28 cellular contexts compared by ENCODE assay signal in the genomic region with DNA sequence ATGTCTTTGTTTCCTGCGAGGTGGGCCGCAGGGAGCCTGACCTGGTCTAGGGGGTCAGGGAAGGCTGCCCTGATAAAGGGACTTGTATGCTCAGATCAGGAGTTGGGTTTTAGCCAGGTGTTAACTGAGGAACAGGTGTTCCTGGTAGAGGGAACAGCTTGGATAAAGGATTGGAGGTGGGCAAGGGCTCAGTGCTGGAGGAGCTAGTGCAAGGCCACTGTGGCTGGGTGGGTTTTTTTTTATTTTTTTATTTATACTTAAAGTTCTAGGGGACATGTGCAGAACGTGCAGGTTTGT. TPM values are rescaled to one million over a fixed set of nuclear protein-coding genes. Genes with fewer than 3 reads are reported as not detected.
DNase-seq lines count a peak whose midpoint lies in the region; ATAC-seq and TF ChIP-seq lines count a peak whose summit lies in the region.
"Had no signal": no experiment of that assay in that cellular context is flagged by ENCODE, and none has a peak within 500 bp of the region (broad histone marks: within the 10 kb centered on the region; RNA-seq: fewer than 3 reads in every experiment).

No MANE protein-coding gene starts in this region.

- H3F3A ChIP-seq in PC-3 (ENCODE audit: low read length, unreplicated experiment): no peaks in the 10 kb centered on the region

- BruUV-seq in PC-3 (replicated peaks; lab: Mats Ljungman, UMichigan): no TSS peak

- no peaks in the 10 kb centered on the region for H4K20me1 ChIP-seq in PC-3 (ENCODE audit: low read length)

- ATAC-seq in right cardiac atrium (no peak), sciatic nerve (no peak), PC-3 (no peak)
- ATAC-seq: HepG2 had no signal

- CTCF ChIA-PET in PC-3 (lab: Charles Lee): no interaction called here

- WGBS in right cardiac atrium: 90% methylated on average over 3 of the region's 3 CpGs

- H3K36me3 ChIP-seq in left ventricle myocardium inferior (peaks cover 33% of the 10 kb centered on the region), PC-3 (ENCODE audit: low read depth, low read length) (no peaks in the 10 kb centered on the region)

- no peak overlapping the region for H3K4me2 ChIP-seq in PC-3 (ENCODE audit: low read length)
- H3K4me2 ChIP-seq: BLaER1 treated with 17β-estradiol and CSF1 and Interleukin-3, amounts not matched to agents 10 nM and 100 nM had no signal

- H3K27ac ChIP-seq in left ventricle myocardium inferior (replicated peaks) (peak overlapping the region; percentile 56), right cardiac atrium (ENCODE audit: low read length) (no peak overlapping the region), PC-3 (ENCODE audit: low read length) (no peak overlapping the region)
- H3K27ac ChIP-seq: BLaER1 treated with 17β-estradiol and CSF1 and Interleukin-3, amounts not matched to agents 10 nM and 100 nM had no signal

- H3K4me3 ChIP-seq in left ventricle myocardium inferior (no peak overlapping the region), right cardiac atrium (ENCODE audit: low read length) (no peak overlapping the region), PC-3 (ENCODE audit: low read length) (no peak overlapping the region)
- H3K4me3 ChIP-seq: BLaER1 treated with 17β-estradiol and CSF1 and Interleukin-3, amounts not matched to agents 10 nM and 100 nM; HAP-1 had no signal

- no peak for TF ChIP-seq CTCF in left ventricle myocardium inferior (IDR thresholded peaks at IDR 0.05; ENCODE audit: borderline replicate concordance)
- TF ChIP-seq CTCF in PC-3 (conservative IDR thresholded peaks at IDR 0.05; ENCODE audit: low read depth, low read length): no peak

- H3K27me3 ChIP-seq in left ventricle myocardium inferior (ENCODE audit: low read depth) (no peaks in the 10 kb centered on the region), right cardiac atrium (ENCODE audit: control insufficient read depth, insufficient read depth) (no peaks in the 10 kb centered on the region), PC-3 (ENCODE audit: low read length) (no peaks in the 10 kb centered on the region)
- H3K27me3 ChIP-seq: BLaER1 treated with 17β-estradiol and CSF1 and Interleukin-3, amounts not matched to agents 10 nM and 100 nM had no signal

- H3K4me1 ChIP-seq in left ventricle myocardium inferior (peaks cover 44% of the 10 kb centered on the region), right cardiac atrium (ENCODE audit: control insufficient read depth, insufficient read depth, low read length) (peaks cover 4% of the 10 kb centered on the region), PC-3 (ENCODE audit: insufficient read depth, low read length) (no peaks in the 10 kb centered on the region)
- H3K4me1 ChIP-seq: HAP-1 had no signal

- POLR2A ChIA-PET in PC-3 (lab: Charles Lee; ENCODE audit: unreplicated experiment): no interaction called here

- no peaks in the 10 kb centered on the region for H3K9me2 ChIP-seq in PC-3 (replicated peaks; ENCODE audit: low read length)

- H2AFZ ChIP-seq in PC-3 (ENCODE audit: low read length): no peak overlapping the region

- DNase-seq in left ventricle myocardium inferior (no peak), right cardiac atrium (no peak), cerebellum (ENCODE audit: low spot score) (peak; percentile 38), sciatic nerve (ENCODE audit: low spot score) (peak; percentile 26), pons (ENCODE audit: low spot score) (no peak), PC-3 (no peak), inferior parietal cortex (ENCODE audit: extremely low spot score) (no peak)
- DNase-seq: CD4-positive, alpha-beta T cell; COR-L47; DMS53; GOT3; HFFc6; Karpas-422; NCI-H1092; NCI-H1417 treated with DMSO at 0.1 percent for 48 hours; NCI-H1694 treated with DMSO at 0.1 percent for 48 hours; NCI-H2081; NCI-H2227 treated with DMSO at 0.1 percent for 48 hours; NCI-H526 treated with DMSO at 0.1 percent for 48 hours; RPMI8226 had no signal

- H3K79me2 ChIP-seq in PC-3 (ENCODE audit: low read length): no peaks in the 10 kb centered on the region

- no peak overlapping the region for H3K9ac ChIP-seq in PC-3 (ENCODE audit: low read length)
- H3K9ac ChIP-seq: BLaER1 treated with 17β-estradiol and CSF1 and Interleukin-3, amounts not matched to agents 10 nM and 100 nM had no signal

- intact Hi-C loops in left ventricle myocardium inferior (cut with micrococcal nuclease) (loop anchor here (10.0 kb wide), 1 partner anchor 175 kb away; no protein-coding TSS in a partner anchor), right cardiac atrium (cut with DNase I) (loop anchor here in 3 of 4 donors (10.0 kb wide), 2 partner anchors 175 to 325 kb away; no protein-coding TSS in a partner anchor), sciatic nerve (cut with DNase I) (no loop called here), PC-3 (cut with micrococcal nuclease) (no loop called here)

- no peaks in the 10 kb centered on the region for H3K9me3 ChIP-seq in left ventricle myocardium inferior (replicated peaks)
- H3K9me3 ChIP-seq in right cardiac atrium (ENCODE audit: control insufficient read depth, low read length): no peaks in the 10 kb centered on the region
- H3K9me3 ChIP-seq in PC-3 (ENCODE audit: low read length): no peaks in the 10 kb centered on the region
- H3K9me3 ChIP-seq: HAP-1 had no signal

RNA-seq across cellular contexts. Expression of a gene that starts 31.1 kb away (rescaled TPM):
- not detected for total RNA-seq in left ventricle myocardium inferior
- not detected for total RNA-seq in right cardiac atrium
- not detected for polyA plus RNA-seq in right cardiac atrium
- not detected for total RNA-seq in cerebellum
- not detected for total RNA-seq in sciatic nerve
- 0.58 TPM in 1 of 2 replicates, not detected in the other for total RNA-seq in PC-3 (2014; rRNA removed)
- total RNA-seq: CD4-positive, alpha-beta T cell; Daoy; HepG2; HFFc6; HT1080; NCI-H460; Right ventricle myocardium superior had no signal
- polyA plus RNA-seq: AG04450, HepG2 had no signal

RNA-seq across cellular contexts. Expression of a gene that starts 33.5 kb away (rescaled TPM):
- 32.4 TPM for total RNA-seq in left ventricle myocardium inferior
- total RNA-seq in right cardiac atrium: 10 to 100 TPM; 31.0 to 42.5 (median 40.8) TPM
- polyA plus RNA-seq in right cardiac atrium: 22.2 TPM
- 12.5 TPM for total RNA-seq in cerebellum
- total RNA-seq in sciatic nerve: 40.0 TPM
- total RNA-seq in PC-3 (2014; rRNA removed): 10.8 and 17.0 TPM in 2 replicates

Comparison
In these comparisons a context has a peak if more than half of its experiments do, and no peak if none do; other contexts are left out.
1. DNase-seq: peak in cerebellum (single experiment) and sciatic nerve (single experiment); none in left ventricle myocardium inferior (single experiment), right cardiac atrium (0 of 3), pons (single experiment), PC-3 (single experiment) and inferior parietal cortex (single experiment).
2. intact Hi-C loops: an anchor here in left ventricle myocardium inferior (10.0 kb wide) and right cardiac atrium (10.0 kb wide); none called in sciatic nerve and PC-3.